In the genomic region with DNA sequence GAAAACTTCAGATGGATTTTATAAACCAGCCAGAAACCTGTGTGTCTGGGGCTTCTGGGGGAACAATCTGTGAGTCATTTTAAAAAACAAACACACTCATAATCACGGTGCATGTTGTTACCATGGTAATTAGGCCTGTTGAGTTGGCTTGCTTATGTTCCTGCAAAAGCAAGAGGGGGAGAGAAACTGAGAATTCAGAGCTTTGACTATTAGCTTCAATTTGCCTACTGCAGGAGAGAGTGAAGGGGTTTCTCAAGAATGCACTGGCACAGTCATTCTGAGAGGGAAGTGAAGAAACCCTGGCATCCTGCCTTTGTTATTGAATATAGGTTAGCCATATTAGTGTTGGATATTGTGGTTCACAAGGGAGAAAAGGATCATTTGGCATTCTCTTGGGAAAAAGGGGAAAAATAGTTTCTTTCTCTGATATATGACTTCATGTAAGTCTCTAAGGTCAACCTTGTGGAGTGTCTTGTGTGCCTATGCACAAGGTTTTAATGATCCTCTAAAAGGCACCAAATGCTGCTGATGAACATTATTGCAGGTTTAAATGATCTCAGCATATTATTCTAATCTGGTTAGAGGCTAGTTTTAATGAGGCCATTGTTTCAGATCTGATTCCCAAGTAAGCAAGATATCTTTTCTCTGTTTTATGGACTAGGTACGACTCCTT, we compare ENCODE assay signal across 8 cellular contexts. TPM values are rescaled to one million over a fixed set of nuclear protein-coding genes. Genes with fewer than 3 reads are reported as not detected.
DNase-seq lines count a peak whose midpoint lies in the region; ATAC-seq and TF ChIP-seq lines count a peak whose summit lies in the region.

No MANE protein-coding gene starts in this region.

- H3K27me3 ChIP-seq in HAP-1 (ENCODE audit: low read depth), result no peaks in the 10 kb centered on the region

- no peaks in the 10 kb centered on the region for H3K27me3 Mint-ChIP-seq in nephron progenitor cell (ENCODE audit: low read depth, poor library complexity)
- peaks cover 4% of the 10 kb centered on the region for H3K27me3 Mint-ChIP-seq in progenitor cell of endocrine pancreas

- peak overlapping the region; percentile 51 for H3K27ac ChIP-seq in cingulate gyrus (ENCODE audit: low read depth, low read length)

- in situ Hi-C loops in HAP-1 (cut with MboI; ENCODE audit: low sequenced_read_pairs), result no loop called here

- no peaks in the 10 kb centered on the region for H3K9me3 ChIP-seq in HAP-1

- H3K9me3 Mint-ChIP-seq in nephron progenitor cell, result no peaks in the 10 kb centered on the region
- no peaks in the 10 kb centered on the region for H3K9me3 Mint-ChIP-seq in progenitor cell of endocrine pancreas (ENCODE audit: low read depth)

- peaks cover 30% of the 10 kb centered on the region for H3K4me1 Mint-ChIP-seq in nephron progenitor cell
- peaks cover 20% of the 10 kb centered on the region for H3K4me1 Mint-ChIP-seq in progenitor cell of endocrine pancreas (ENCODE audit: low read depth)

- ATAC-seq in GM19035 (IDR thresholded peaks at IDR 0.05; ENCODE audit: unreplicated experiment), result peak; percentile 92
- ATAC-seq in HG03108 (IDR thresholded peaks at IDR 0.05; ENCODE audit: unreplicated experiment), result peak; percentile 80

- H3K27ac Mint-ChIP-seq in nephron progenitor cell, result peak overlapping the region; percentile 13
- H3K27ac Mint-ChIP-seq in progenitor cell of endocrine pancreas, result no peak overlapping the region

- TF ChIP-seq CTCF in nephron progenitor cell (IDR thresholded peaks at IDR 0.05) (no peak), progenitor cell of endocrine pancreas (IDR thresholded peaks at IDR 0.05; ENCODE audit: unreplicated experiment) (no peak)

- H3K36me3 ChIP-seq in HAP-1 (replicated peaks), result no peaks in the 10 kb centered on the region

- no peak overlapping the region for H3K4me3 Mint-ChIP-seq in nephron progenitor cell
- H3K4me3 Mint-ChIP-seq in progenitor cell of endocrine pancreas (ENCODE audit: low read depth), result no peak overlapping the region

- peak; percentile 68 for DNase-seq in DMS 273 (lab: John Stamatoyannopoulos, UW; ENCODE audit: unreplicated experiment)
- peak; percentile 84 for DNase-seq in NCI-H774 (lab: John Stamatoyannopoulos, UW)
- no peak for DNase-seq in nephron progenitor cell
- no peak for DNase-seq in progenitor cell of endocrine pancreas (ENCODE audit: low spot score, unreplicated experiment)
- DNase-seq in HAP-1 (ENCODE audit: low spot score in 2 of 2), result no peak

- H3K4me3 ChIP-seq in HAP-1, result no peak overlapping the region

- H3K36me3 Mint-ChIP-seq in nephron progenitor cell (ENCODE audit: low read depth) (peaks cover 5% of the 10 kb centered on the region), progenitor cell of endocrine pancreas (ENCODE audit: insufficient read depth) (no peaks in the 10 kb centered on the region)

- H3K4me1 ChIP-seq in HAP-1, result peaks cover 8% of the 10 kb centered on the region

RNA-seq across cellular contexts. Expression of a gene that starts 12.9 kb away (rescaled TPM):
- total RNA-seq in progenitor cell of endocrine pancreas, result 8.8 and 9.3 TPM in 2 replicates

Comparison
In these comparisons a context has a peak if more than half of its experiments do, and no peak if none do; other contexts are left out.
1. DNase-seq: peak in DMS 273 (single experiment) and NCI-H774 (single experiment); none in nephron progenitor cell (single experiment), progenitor cell of endocrine pancreas (single experiment) and HAP-1 (0 of 2).